In genomic region chr14:31174433-31174832, GRCh38 we compare ENCODE assay signal across 23 cellular contexts. TPM values are rescaled to one million over a fixed set of nuclear protein-coding genes. Genes with fewer than 3 reads are reported as not detected.
A peak's percentile ranks its signal among the peaks of the same experiment; 100 is the strongest.
DNase-seq lines count a peak whose midpoint lies in the region; ATAC-seq, FAIRE-seq and TF ChIP-seq lines count a peak whose summit lies in the region.
"Had no signal": no experiment of that assay in that cellular context is flagged by ENCODE, and none has a peak within 500 bp of the region (broad histone marks: within the 10 kb centered on the region; RNA-seq: fewer than 3 reads in every experiment).

No MANE protein-coding gene starts in this region.

- ATAC-seq in A549 (no peak), K562 (no peak)
- ATAC-seq in natural killer cell treated with Interleukin-12 subunit alpha and Interleukin-12 subunit beta and Interleukin-15 and Interleukin-18, amount 100 ng/mL, for 72 hours: no peak
- ATAC-seq: CD8-positive, alpha-beta T cell; GM12878 had no signal

- 95% methylated on average over 4 of the region's 4 CpGs for WGBS in A549 (ENCODE audit: missing lambda C conversion rate)
- WGBS in K562 (ENCODE audit: insufficient coverage, low coverage, missing lambda C conversion rate): 90% methylated on average over 4 of the region's 4 CpGs

- H3K9me3 Mint-ChIP-seq in endothelial cell (ENCODE audit: unreplicated experiment): no peaks in the 10 kb centered on the region
- H3K9me3 Mint-ChIP-seq in natural killer cell treated with Interleukin-12 subunit alpha and Interleukin-12 subunit beta and Interleukin-15 and Interleukin-18, amount 100 ng/mL, for 72 hours: no peaks in the 10 kb centered on the region
- H3K9me3 Mint-ChIP-seq: CD4-positive, alpha-beta T cell; CD8-positive, alpha-beta T cell had no signal

- H3K9me3 ChIP-seq in A549 (no peaks in the 10 kb centered on the region), K562 (replicated peaks; ENCODE audit: control insufficient read depth, insufficient read depth, low read depth, low read length) (no peaks in the 10 kb centered on the region; the same call in 1 of the 2 replicates), tibial artery (no peaks in the 10 kb centered on the region)
- H3K9me3 ChIP-seq: BLaER1 treated with 17β-estradiol and CSF1 and Interleukin-3, amounts not matched to agents 10 nM and 100 nM; Caco-2 had no signal

- no peak for TF ChIP-seq RAD21 in A549 (conservative IDR thresholded peaks at IDR 0.05 in 1 of 2, IDR thresholded peaks at IDR 0.05 in 1 of 2)
- no peak for TF ChIP-seq RAD21 in K562 (CRISPR knock-in tag; conservative IDR thresholded peaks at IDR 0.05 in 1 of 2, IDR thresholded peaks at IDR 0.05 in 1 of 2)

- H3K27me3 Mint-ChIP-seq in endothelial cell (ENCODE audit: unreplicated experiment): no peaks in the 10 kb centered on the region
- no peaks in the 10 kb centered on the region for H3K27me3 Mint-ChIP-seq in natural killer cell treated with Interleukin-12 subunit alpha and Interleukin-12 subunit beta and Interleukin-15 and Interleukin-18, amount 100 ng/mL, for 72 hours
- H3K27me3 Mint-ChIP-seq: B cell; CD4-positive, alpha-beta T cell had no signal

- H3K27ac Mint-ChIP-seq in endothelial cell (ENCODE audit: unreplicated experiment): no peak overlapping the region
- no peak overlapping the region for H3K27ac Mint-ChIP-seq in natural killer cell treated with Interleukin-12 subunit alpha and Interleukin-12 subunit beta and Interleukin-15 and Interleukin-18, amount 100 ng/mL, for 72 hours
- H3K27ac Mint-ChIP-seq: B cell; CD4-positive, alpha-beta T cell; CD8-positive, alpha-beta T cell had no signal

- H3K4me3 Mint-ChIP-seq in endothelial cell (ENCODE audit: unreplicated experiment): peak overlapping the region; percentile 22
- H3K4me3 Mint-ChIP-seq in natural killer cell treated with Interleukin-12 subunit alpha and Interleukin-12 subunit beta and Interleukin-15 and Interleukin-18, amount 100 ng/mL, for 72 hours: no peak overlapping the region
- H3K4me3 Mint-ChIP-seq: B cell; CD4-positive, alpha-beta T cell; CD8-positive, alpha-beta T cell had no signal

- H3K36me3 Mint-ChIP-seq in endothelial cell (ENCODE audit: low read depth, unreplicated experiment): peaks cover 24% of the 10 kb centered on the region
- H3K36me3 Mint-ChIP-seq in natural killer cell treated with Interleukin-12 subunit alpha and Interleukin-12 subunit beta and Interleukin-15 and Interleukin-18, amount 100 ng/mL, for 72 hours: peaks cover 7% of the 10 kb centered on the region

- H3K9ac ChIP-seq in K562 (ENCODE audit: insufficient read depth in 1 of 2, low read depth in 2 of 2, low read length in 2 of 2): no peak overlapping the region
- H3K9ac ChIP-seq: BLaER1 treated with 17β-estradiol and CSF1 and Interleukin-3, amounts not matched to agents 10 nM and 100 nM had no signal

- H4K20me1 ChIP-seq in K562 (replicated peaks; ENCODE audit: control insufficient read depth, insufficient read depth, low read length): no peaks in the 10 kb centered on the region

- H3K4me2 ChIP-seq in A549 (no peak overlapping the region), K562 (ENCODE audit: insufficient read depth, low read length) (no peak overlapping the region)
- H3K4me2 ChIP-seq: BLaER1 treated with 17β-estradiol and CSF1 and Interleukin-3, amounts not matched to agents 10 nM and 100 nM had no signal

- POLR2A ChIA-PET in A549 (lab: Yijun Ruan, JAX) (no interaction called here), K562 (lab: Yijun Ruan, JAX) (no interaction called here)

- TF ChIP-seq POLR2A in A549 (IDR thresholded peaks at IDR 0.05; ENCODE audit: low read length): no peak
- no peak for TF ChIP-seq POLR2A in K562 (conservative IDR thresholded peaks at IDR 0.05)

- peaks cover 72% of the 10 kb centered on the region for H3K36me3 ChIP-seq in K562 (ENCODE audit: control insufficient read depth, insufficient read depth, low read length)
- H3K36me3 ChIP-seq in tibial artery: peaks cover 38 to 80% (median 65%) of the 10 kb centered on the region in 3 donors

- no peak for TF ChIP-seq EP300 in A549 (IDR thresholded peaks at IDR 0.05)
- TF ChIP-seq EP300 in K562 (IDR thresholded peaks at IDR 0.05; ENCODE audit: low read length): no peak

- H3K9me1 ChIP-seq in K562 (ENCODE audit: control insufficient read depth, insufficient read depth, low read length): no peaks in the 10 kb centered on the region

- in situ Hi-C loops in K562 (cut with MboI): no loop called here

- TF ChIP-seq CTCF in A549 (IDR thresholded peaks at IDR 0.05) (no peak), K562 (IDR thresholded peaks at IDR 0.05 in 2 of 3, conservative IDR thresholded peaks at IDR 0.05 in 1 of 3; ENCODE audit: insufficient read depth in 2 of 3, low read depth in 1 of 3, low read length in 3 of 3) (no peak), endothelial cell (IDR thresholded peaks at IDR 0.05; ENCODE audit: unreplicated experiment) (no peak), tibial artery (IDR thresholded peaks at IDR 0.05) (no peak)

- CTCF ChIA-PET in A549 (lab: Yijun Ruan, JAX) (interaction anchor here (0.7 to 1.2 kb wide), 2 partner anchors 33 to 117 kb away, joined by 3 to 4 read pairs; partner anchors contain the start of gene HECTD1), K562 (lab: Yijun Ruan, JAX; ENCODE audit: low intra/inter-chr PET ratio) (interaction anchor here (0.6 kb wide), 1 partner anchor 53 kb away, joined by 3 read pairs; no protein-coding TSS in a partner anchor)

- no peak overlapping the region for H3K27ac ChIP-seq in A549
- H3K27ac ChIP-seq in K562 (ENCODE audit: extremely low read depth, low read depth, low read length): no peak overlapping the region
- H3K27ac ChIP-seq in tibial artery: no peak overlapping the region
- H3K27ac ChIP-seq: BLaER1 treated with 17β-estradiol and CSF1 and Interleukin-3, amounts not matched to agents 10 nM and 100 nM; C4-2B had no signal

- BruUV-seq in K562 (replicated peaks; lab: Mats Ljungman, UMichigan): no TSS peak

- H3K4me1 ChIP-seq in A549: peaks cover 21% of the 10 kb centered on the region
- H3K4me1 ChIP-seq in K562 (replicated peaks in 1 of 2; ENCODE audit: control insufficient read depth in 2 of 2, insufficient read depth in 2 of 2, low read length in 2 of 2): no peaks in the 10 kb centered on the region
- H3K4me1 ChIP-seq in tibial artery: peaks cover 0 to 16% (median 3%) of the 10 kb centered on the region in 4 donors
- H3K4me1 ChIP-seq: BLaER1 treated with 17β-estradiol and CSF1 and Interleukin-3, amounts not matched to agents 10 nM and 100 nM; Caco-2 had no signal

- H3K27me3 ChIP-seq in K562 (ENCODE audit: control insufficient read depth in 2 of 2, insufficient read depth in 2 of 2, low read length in 2 of 2) (no peaks in the 10 kb centered on the region), tibial artery (no peaks in the 10 kb centered on the region)
- H3K27me3 ChIP-seq: BLaER1 treated with 17β-estradiol and CSF1 and Interleukin-3, amounts not matched to agents 10 nM and 100 nM had no signal

- H3K79me2 ChIP-seq in K562 (ENCODE audit: control insufficient read depth, insufficient read depth, low read length): no peaks in the 10 kb centered on the region; the same call in 2 of the 3 replicates

- H2AFZ ChIP-seq in K562 (ENCODE audit: low read depth, low read length): no peak overlapping the region

- intact Hi-C loops in K562 (cut with micrococcal nuclease) (no loop called here), tibial artery (cut with DNase I; ENCODE audit: low total_unique reads) (no loop called here)

- H3K4me3 ChIP-seq in A549: no peak overlapping the region
- no peak overlapping the region for H3K4me3 ChIP-seq in K562
- no peak overlapping the region for H3K4me3 ChIP-seq in tibial artery
- H3K4me3 ChIP-seq: BLaER1 treated with 17β-estradiol and CSF1 and Interleukin-3, amounts not matched to agents 10 nM and 100 nM; GM12878 had no signal

- no peak for FAIRE-seq in A549 (lab: Jason Lieb, UNC)
- FAIRE-seq in G401.6 (lab: Jason Lieb, UNC): peak; percentile 6
- no peak for FAIRE-seq in K562 (lab: Jason Lieb, UNC)
- FAIRE-seq: A204.1, GM12878, GM12892, GM18507 had no signal

- no peak for DNase-seq in A549 (ENCODE audit: low read depth in 1 of 2, low spot score in 1 of 2)
- DNase-seq in K562 (ENCODE audit: extremely low read depth in 1 of 4, low spot score in 3 of 4): no peak
- DNase-seq in endothelial cell (ENCODE audit: low spot score): no peak
- DNase-seq in effector CD8-positive, alpha-beta T cell (lab: John Stamatoyannopoulos, UW): no peak
- no peak for DNase-seq in stimulated activated CD4-positive, alpha-beta T cell treated with anti-CD3 and anti-CD28 coated beads, Interleukin-4, amount 100 ng/mL, for 1 hour
- DNase-seq in natural killer cell treated with Interleukin-12 subunit alpha and Interleukin-12 subunit beta and Interleukin-15 and Interleukin-18, amount 100 ng/mL, for 72 hours (ENCODE audit: low spot score): no peak
- DNase-seq in tibial artery: no peak
- DNase-seq: 8988T; AML-193; Caco-2; Calu3; CD4-positive, alpha-beta T cell; CD8-positive, alpha-beta T cell; DMS79 treated with DMSO at 0.1 percent for 48 hours; GDM1 had no signal

- no peaks in the 10 kb centered on the region for H3K4me1 Mint-ChIP-seq in endothelial cell (ENCODE audit: unreplicated experiment)
- H3K4me1 Mint-ChIP-seq in natural killer cell treated with Interleukin-12 subunit alpha and Interleukin-12 subunit beta and Interleukin-15 and Interleukin-18, amount 100 ng/mL, for 72 hours (ENCODE audit: low read depth in 2 of 2): no peaks in the 10 kb centered on the region
- H3K4me1 Mint-ChIP-seq: B cell had no signal

RNA-seq across cellular contexts. Expression of gene HECTD1, which starts 33.2 kb away (rescaled TPM):
- polyA plus RNA-seq in A549 (2011; rRNA removed) (149 and 154 TPM in 2 replicates), A549 (2017; fragmentation: RNase III; extraction: RNeasy Plus Mini Kit Qiagen cat#74134 plus additional on column Dnase treatment) (58.8 to 60.9 TPM (median 60.7 TPM) in 3 replicates), K562 (2011; rRNA removed) (91.9 and 96.3 TPM in 2 replicates), K562 (2014; fragmentation: Illumina TruSeq; extraction: Trizol) (56.5 and 62.8 TPM in 2 replicates), K562 (2014; fragmentation: Nextera tagmentation; extraction: Ambion mirVana) (10 to 100 TPM; 27.9 to 37.2 TPM), K562 (2014; rRNA removed) (47.9 and 48.0 TPM in 2 replicates)
- polyA plus RNA-seq in A549 (2012; cell fraction: cytosol; rRNA removed): 29.0 and 29.7 TPM in 2 replicates
- 42.1 and 64.3 TPM in 2 replicates for polyA plus RNA-seq in A549 (2012; cell fraction: nucleus; rRNA removed)
- 319 and 375 TPM in 2 replicates for polyA minus RNA-seq in A549 (2011; rRNA and poly(A)+ RNA removed)
- 177 and 415 TPM in 2 replicates for total RNA-seq in K562 (2011; cell fraction: chromatin; rRNA removed; ENCODE audit: low replicate concordance)
- total RNA-seq in K562 (2011; cell fraction: nucleolus; rRNA removed): 74.5 and 93.7 TPM in 2 replicates
- 146 and 178 TPM in 2 replicates for total RNA-seq in K562 (2011; cell fraction: nucleoplasm; rRNA removed)
- total RNA-seq in K562 (2014; rRNA removed) (78.1 and 78.8 TPM in 2 replicates), K562 (2014; rRNA removed; fragmentation: Illumina TruSeq; extraction: Trizol) (111 and 118 TPM in 2 replicates), K562 (2015; rRNA removed; fragmentation: Illumina TruSeq; extraction: Trizol) (101 and 107 TPM in 2 replicates), K562 (2021) (90.4 and 90.9 TPM in 2 replicates), endothelial cell (ENCODE audit: unreplicated experiment) (222 TPM)
- polyA plus RNA-seq in K562 (2011; cell fraction: cytosol; rRNA removed): 33.4 and 48.7 TPM in 2 replicates
- polyA plus RNA-seq in K562 (2011; cell fraction: nucleus; rRNA removed): 139 and 144 TPM in 2 replicates
- 50.0 and 52.2 TPM in 2 replicates for polyA plus RNA-seq in K562 (2012)
- polyA minus RNA-seq in K562 (2011; rRNA and poly(A)+ RNA removed): 333 and 390 TPM in 2 replicates
- polyA minus RNA-seq in K562 (2011; cell fraction: cytosol; rRNA and poly(A)+ RNA removed): 93.5 and 122 TPM in 2 replicates
- 108 and 146 TPM in 2 replicates for polyA minus RNA-seq in K562 (2011; cell fraction: nucleus; rRNA and poly(A)+ RNA removed)
- 100 to 1,000 TPM in 1 of 2 donors, 10 to 100 TPM in 1; 99.1 to 135 TPM for total RNA-seq in natural killer cell treated with Interleukin-12 subunit alpha and Interleukin-12 subunit beta and Interleukin-15 and Interleukin-18, amount 100 ng/mL, for 72 hours

Comparison
In these comparisons a context has a peak if more than half of its experiments do, and no peak if none do; other contexts are left out.
1. Of the 35 proteins assayed by ChIP-seq in both K562 and A549: peak only in K562: none; only in A549: none; in both: MAFK; in neither: 34.